ENCODE assay signal across 25 cellular contexts in the genomic region with DNA sequence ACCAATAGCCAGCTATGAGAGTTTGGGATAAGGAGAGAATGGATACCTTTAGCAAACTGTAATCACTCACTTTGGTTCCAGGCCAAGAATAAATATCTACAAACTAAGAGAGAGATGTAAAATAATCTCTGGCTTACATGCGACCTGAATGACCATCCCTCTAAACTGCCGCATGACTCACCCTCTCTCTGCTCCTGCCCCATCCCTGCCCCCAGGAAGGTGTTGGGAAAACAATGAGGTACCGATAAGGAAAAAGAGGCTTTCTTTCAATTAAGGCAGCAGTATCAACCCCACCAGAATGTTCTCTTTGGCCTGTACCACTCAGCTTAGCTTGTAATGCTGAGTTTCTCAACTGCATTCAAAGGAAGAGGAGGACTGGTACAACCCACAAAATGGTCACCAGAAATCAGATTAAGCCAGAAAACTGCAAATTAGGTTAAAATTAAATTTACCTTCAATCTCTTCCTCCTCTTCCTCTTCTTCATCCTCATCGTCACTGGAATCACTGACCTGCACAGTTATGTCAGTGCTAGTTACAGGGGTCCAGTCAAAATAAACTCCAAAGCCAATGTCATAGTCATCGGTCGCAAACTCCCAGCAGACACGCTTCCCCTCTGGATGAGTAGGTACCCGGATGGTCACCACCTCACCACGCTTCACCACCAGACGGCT.
"Had no signal": no experiment of that assay in that cellular context is flagged by ENCODE, and none has a peak within 500 bp of the region (broad histone marks: within the 10 kb centered on the region; RNA-seq: fewer than 3 reads in every experiment).

No MANE protein-coding gene starts in this region.

- H3K27ac ChIP-seq: esophagus squamous epithelium, heart right ventricle, neutrophil, stomach had no signal

- H3K4me3 ChIP-seq: esophagus squamous epithelium, heart right ventricle, smooth muscle cell, stomach had no signal

- DNase-seq: activated CD4-positive, alpha-beta T cell treated with anti-CD3 and anti-CD28 coated beads, Interleukin-2, amount 10 ng/mL, durations not matched to agents 7 days and 5 days; activated CD8-positive, alpha-beta T cell treated with anti-CD3 and anti-CD28 coated beads, Interleukin-2, amount 10 ng/mL, durations not matched to agents 7 days and 5 days; activated effector memory CD4-positive, alpha-beta T cell treated with Interleukin-2 at 50 U/mL for 16 hours; activated naive CD4-positive, alpha-beta T cell treated with anti-CD3 and anti-CD28 coated beads, Interleukin-2, amount 10 ng/mL, durations not matched to agents 7 days and 5 days; activated naive CD8-positive, alpha-beta T cell treated with anti-CD3 and anti-CD28 coated beads, Interleukin-2, amount 50 U/mL, for 24 hours; activated T-cell treated with anti-CD3 and anti-CD28 coated beads, Interleukin-2, amount 50 U/mL, for 24 hours; aorta; effector CD8-positive, alpha-beta T cell; esophagus squamous epithelium; heart right ventricle; immature natural killer cell; left cardiac atrium; stimulated activated CD4-positive, alpha-beta T cell treated with anti-CD3 and anti-CD28 coated beads, Interleukin-4, amount 100 ng/mL, for 1 hour; stomach; T-helper 1 cell; T1000; trophoblast cell had no signal

- ATAC-seq: activated CD4-positive, CD25-positive, alpha-beta regulatory T cell treated with anti-CD3 and anti-CD28 coated beads, Interleukin-2, amount 50 U/mL, for 24 hours; activated CD8-positive, alpha-beta T cell treated with anti-CD3 and anti-CD28 coated beads, Interleukin-2, amount 10 ng/mL, durations not matched to agents 7 days and 5 days; activated naive CD8-positive, alpha-beta T cell treated with anti-CD3 and anti-CD28 coated beads, Interleukin-2, amount 50 U/mL, for 24 hours; heart right ventricle; left cardiac atrium; natural killer cell treated with Interleukin-12 subunit alpha and Interleukin-12 subunit beta and Interleukin-15 and Interleukin-18, amount 100 ng/mL, for 72 hours; sciatic nerve; stimulated activated effector memory CD8-positive, alpha-beta T cell treated with anti-CD3 and anti-CD28 coated beads, Interleukin-12 subunit alpha, Interleukin-12 subunit beta, amount 100 ng/mL, for 72 hours had no signal

- H3K27me3 Mint-ChIP-seq: activated CD4-positive, alpha-beta T cell treated with anti-CD3 and anti-CD28 coated beads, Interleukin-2, amount 10 ng/mL, durations not matched to agents 7 days and 5 days; activated naive CD4-positive, alpha-beta T cell treated with anti-CD3 and anti-CD28 coated beads, Interleukin-2, amount 10 ng/mL, durations not matched to agents 7 days and 5 days; activated naive CD8-positive, alpha-beta T cell treated with anti-CD3 and anti-CD28 coated beads, Interleukin-2, amount 50 U/mL, for 24 hours; activated T-cell treated with anti-CD3 and anti-CD28 coated beads, Interleukin-2, amount 50 U/mL, for 24 hours; natural killer cell treated with Interleukin-12 subunit alpha and Interleukin-12 subunit beta and Interleukin-15 and Interleukin-18, amount 100 ng/mL, for 72 hours had no signal

- H3K4me2 ChIP-seq: smooth muscle cell had no signal

- H3K4me1 Mint-ChIP-seq: activated naive CD8-positive, alpha-beta T cell treated with anti-CD3 and anti-CD28 coated beads, Interleukin-2, amount 50 U/mL, for 24 hours; immature natural killer cell; stimulated activated effector memory CD8-positive, alpha-beta T cell treated with anti-CD3 and anti-CD28 coated beads, Interleukin-12 subunit alpha, Interleukin-12 subunit beta, amount 100 ng/mL, for 72 hours had no signal

- H3K79me2 ChIP-seq: parathyroid adenoma had no signal

- H3K27ac Mint-ChIP-seq: activated CD4-positive, alpha-beta T cell treated with anti-CD3 and anti-CD28 coated beads, Interleukin-2, amount 10 ng/mL, durations not matched to agents 7 days and 5 days; activated CD8-positive, alpha-beta T cell treated with anti-CD3 and anti-CD28 coated beads, Interleukin-2, amount 10 ng/mL, durations not matched to agents 7 days and 5 days; activated naive CD4-positive, alpha-beta T cell treated with anti-CD3 and anti-CD28 coated beads, Interleukin-2, amount 10 ng/mL, durations not matched to agents 7 days and 5 days; activated naive CD8-positive, alpha-beta T cell treated with anti-CD3 and anti-CD28 coated beads, Interleukin-2, amount 50 U/mL, for 24 hours; activated T-cell treated with anti-CD3 and anti-CD28 coated beads, Interleukin-2, amount 50 U/mL, for 24 hours; immature natural killer cell; natural killer cell treated with Interleukin-12 subunit alpha and Interleukin-12 subunit beta and Interleukin-15 and Interleukin-18, amount 100 ng/mL, for 72 hours; stimulated activated effector memory CD8-positive, alpha-beta T cell treated with anti-CD3 and anti-CD28 coated beads, Interleukin-12 subunit alpha, Interleukin-12 subunit beta, amount 100 ng/mL, for 72 hours had no signal

- H3K4me1 ChIP-seq: stomach had no signal

- H3K27me3 ChIP-seq: esophagus squamous epithelium, heart right ventricle, neutrophil, stomach had no signal

- H3K4me3 Mint-ChIP-seq: activated CD4-positive, alpha-beta T cell treated with anti-CD3 and anti-CD28 coated beads, Interleukin-2, amount 10 ng/mL, durations not matched to agents 7 days and 5 days; activated CD8-positive, alpha-beta T cell treated with anti-CD3 and anti-CD28 coated beads, Interleukin-2, amount 10 ng/mL, durations not matched to agents 7 days and 5 days; activated naive CD4-positive, alpha-beta T cell treated with anti-CD3 and anti-CD28 coated beads, Interleukin-2, amount 10 ng/mL, durations not matched to agents 7 days and 5 days; activated naive CD8-positive, alpha-beta T cell treated with anti-CD3 and anti-CD28 coated beads, Interleukin-2, amount 50 U/mL, for 24 hours; activated T-cell treated with anti-CD3 and anti-CD28 coated beads, Interleukin-2, amount 50 U/mL, for 24 hours; immature natural killer cell; natural killer cell treated with Interleukin-12 subunit alpha and Interleukin-12 subunit beta and Interleukin-15 and Interleukin-18, amount 100 ng/mL, for 72 hours; stimulated activated effector memory CD8-positive, alpha-beta T cell treated with anti-CD3 and anti-CD28 coated beads, Interleukin-12 subunit alpha, Interleukin-12 subunit beta, amount 100 ng/mL, for 72 hours had no signal

- H3K9me3 ChIP-seq: esophagus squamous epithelium, heart right ventricle, neutrophil, stomach had no signal

- FAIRE-seq: endothelial cell of umbilical vein had no signal

- H3K9ac ChIP-seq: parathyroid adenoma had no signal

- H3K9me3 Mint-ChIP-seq: activated CD4-positive, alpha-beta T cell treated with anti-CD3 and anti-CD28 coated beads, Interleukin-2, amount 10 ng/mL, durations not matched to agents 7 days and 5 days; activated naive CD4-positive, alpha-beta T cell treated with anti-CD3 and anti-CD28 coated beads, Interleukin-2, amount 10 ng/mL, durations not matched to agents 7 days and 5 days; activated naive CD8-positive, alpha-beta T cell treated with anti-CD3 and anti-CD28 coated beads, Interleukin-2, amount 50 U/mL, for 24 hours; activated T-cell treated with anti-CD3 and anti-CD28 coated beads, Interleukin-2, amount 50 U/mL, for 24 hours; immature natural killer cell; natural killer cell treated with Interleukin-12 subunit alpha and Interleukin-12 subunit beta and Interleukin-15 and Interleukin-18, amount 100 ng/mL, for 72 hours; stimulated activated effector memory CD8-positive, alpha-beta T cell treated with anti-CD3 and anti-CD28 coated beads, Interleukin-12 subunit alpha, Interleukin-12 subunit beta, amount 100 ng/mL, for 72 hours had no signal
